8 cellular contexts compared by ENCODE assay signal in the genomic region with DNA sequence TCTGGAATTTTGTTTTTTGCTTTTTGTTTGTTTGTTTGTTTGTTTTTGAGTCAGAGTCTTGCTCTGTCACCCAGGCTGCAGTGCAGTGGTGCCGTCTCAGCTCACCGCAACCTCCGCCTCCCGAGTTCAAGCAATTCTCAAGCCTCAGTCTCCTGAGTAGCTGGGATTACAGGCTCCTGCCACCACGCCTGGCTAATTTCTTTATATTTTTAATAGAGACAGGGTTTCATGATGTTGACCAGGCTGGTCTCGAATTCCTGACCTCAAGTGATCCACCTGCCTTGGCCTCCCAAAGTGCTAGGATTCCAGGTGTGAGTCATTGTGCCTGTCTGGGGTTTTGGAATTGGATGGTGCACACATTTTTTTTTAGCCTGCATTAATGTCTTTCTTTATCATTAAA. TPM values are rescaled to one million over a fixed set of nuclear protein-coding genes. Genes with fewer than 3 reads are reported as not detected.
DNase-seq lines count a peak whose midpoint lies in the region; ATAC-seq and TF ChIP-seq lines count a peak whose summit lies in the region.
"Not testable (repeated sequence)": the region's sequence is repeated elsewhere in the genome, so short reads cannot be mapped to it uniquely, and the experiment has no call there.

No MANE protein-coding gene starts in this region.

- not testable (repeated sequence) for H3K27ac ChIP-seq in DOHH2 (ENCODE audit: low read depth, low read length)
- peak overlapping the region; percentile 84 for H3K27ac ChIP-seq in caudate nucleus (ENCODE audit: low read depth, low read length)

- H3K9me3 Mint-ChIP-seq in activated B cell treated with CpG ODN at 0.5 μM for 24 hours; mesothelial cell of epicardium; neural crest cell; stimulated activated naive B cell treated with anti-CD40 and anti-IgM and Interleukin-4, amounts not matched to agents 10 μg/mL and 1 μg/mL and 100 μg/mL, for 72 hours: not testable (repeated sequence)

- intact Hi-C loops in activated B cell treated with CpG ODN at 0.5 μM for 24 hours (cut with micrococcal nuclease): not testable (repeated sequence)

- not testable (repeated sequence) for H3K36me3 Mint-ChIP-seq in activated B cell treated with CpG ODN at 0.5 μM for 24 hours (ENCODE audit: low read depth); mesothelial cell of epicardium; neural crest cell (ENCODE audit: low read depth); stimulated activated naive B cell treated with anti-CD40 and anti-IgM and Interleukin-4, amounts not matched to agents 10 μg/mL and 1 μg/mL and 100 μg/mL, for 72 hours

- not testable (repeated sequence) for H3K9me3 ChIP-seq in DOHH2 (ENCODE audit: control insufficient read depth, insufficient read depth, low read length)

- DNase-seq in NCI-H69 (lab: John Stamatoyannopoulos, UW) (peak; percentile 44), kidney tubule cell (ENCODE audit: low spot score) (peak; percentile 9)
- DNase-seq in activated B cell treated with CpG ODN at 0.5 μM for 24 hours; caudate nucleus (lab: John Stamatoyannopoulos, UW); mesothelial cell of epicardium (ENCODE audit: low spot score in 2 of 2, unreplicated experiment in 2 of 2); neural crest cell (ENCODE audit: low read depth, low spot score); stimulated activated naive B cell treated with anti-CD40 and anti-IgM and Interleukin-4, amounts not matched to agents 10 μg/mL and 1 μg/mL and 100 μg/mL, for 72 hours: not testable (repeated sequence)

- peak overlapping the region; percentile 68 for H3K4me2 ChIP-seq in DOHH2 (ENCODE audit: low read length)

- H3K79me2 ChIP-seq in DOHH2 (ENCODE audit: control insufficient read depth, low read length): not testable (repeated sequence)

- not testable (repeated sequence) for H3K36me3 ChIP-seq in DOHH2 (ENCODE audit: control insufficient read depth, low read length)

- TF ChIP-seq CTCF in DOHH2 (IDR thresholded peaks at IDR 0.05; ENCODE audit: low read depth, low read length, poor library complexity, severe bottlenecking); activated B cell treated with CpG ODN at 0.5 μM for 24 hours (IDR thresholded peaks at IDR 0.05); mesothelial cell of epicardium (IDR thresholded peaks at IDR 0.05; ENCODE audit: unreplicated experiment); neural crest cell (conservative IDR thresholded peaks at IDR 0.05): not testable (repeated sequence)

- not testable (repeated sequence) for H3K27me3 Mint-ChIP-seq in activated B cell treated with CpG ODN at 0.5 μM for 24 hours; mesothelial cell of epicardium (ENCODE audit: low read depth); neural crest cell (ENCODE audit: low read depth); stimulated activated naive B cell treated with anti-CD40 and anti-IgM and Interleukin-4, amounts not matched to agents 10 μg/mL and 1 μg/mL and 100 μg/mL, for 72 hours

- H3K4me1 ChIP-seq in DOHH2 (ENCODE audit: control insufficient read depth, low read length): peaks cover 79% of the 10 kb centered on the region

- not testable (repeated sequence) for H3K4me3 Mint-ChIP-seq in activated B cell treated with CpG ODN at 0.5 μM for 24 hours; mesothelial cell of epicardium; neural crest cell; stimulated activated naive B cell treated with anti-CD40 and anti-IgM and Interleukin-4, amounts not matched to agents 10 μg/mL and 1 μg/mL and 100 μg/mL, for 72 hours

- H3K27ac Mint-ChIP-seq in activated B cell treated with CpG ODN at 0.5 μM for 24 hours (peak overlapping the region; percentile 91), mesothelial cell of epicardium (peak overlapping the region; percentile 88), neural crest cell (ENCODE audit: unreplicated experiment) (peak overlapping the region; percentile 90)
- peak overlapping the region; percentile 94 for H3K27ac Mint-ChIP-seq in stimulated activated naive B cell treated with anti-CD40 and anti-IgM and Interleukin-4, amounts not matched to agents 10 μg/mL and 1 μg/mL and 100 μg/mL, for 72 hours

- POLR2A ChIA-PET in activated B cell treated with CpG ODN at 0.5 μM for 24 hours (lab: Charles Lee): interaction anchor here (0.5 to 12.0 kb wide), 3 partner anchors 17 to 305 kb away, joined by 4 to 357 read pairs (median 6); partner anchors contain the start of gene SESN3

- not testable (repeated sequence) for H4K20me1 ChIP-seq in DOHH2 (ENCODE audit: control insufficient read depth, insufficient read depth, low read depth, low read length)

- CTCF ChIA-PET in activated B cell treated with CpG ODN at 0.5 μM for 24 hours (lab: Charles Lee): interaction anchor here (3.1 kb wide), 1 partner anchor 20 kb away, joined by 22 read pairs; the partner anchor contains the start of gene SESN3

- not testable (repeated sequence) for H3K9me2 ChIP-seq in DOHH2 (replicated peaks; ENCODE audit: control insufficient read depth, low read length)

- H3K4me1 Mint-ChIP-seq in activated B cell treated with CpG ODN at 0.5 μM for 24 hours (peaks cover 78% of the 10 kb centered on the region), mesothelial cell of epicardium (peaks cover 78% of the 10 kb centered on the region), neural crest cell (peaks cover 73% of the 10 kb centered on the region)
- H3K4me1 Mint-ChIP-seq in stimulated activated naive B cell treated with anti-CD40 and anti-IgM and Interleukin-4, amounts not matched to agents 10 μg/mL and 1 μg/mL and 100 μg/mL, for 72 hours: peaks cover 41 to 59% of the 10 kb centered on the region in 2 donors

- peaks cover 23% of the 10 kb centered on the region for H3F3A ChIP-seq in DOHH2 (ENCODE audit: control insufficient read depth, insufficient read depth)

- ATAC-seq in activated B cell treated with CpG ODN at 0.5 μM for 24 hours (ENCODE audit: low read depth); stimulated activated naive B cell treated with anti-CD40 and anti-IgM and Interleukin-4, amounts not matched to agents 10 μg/mL and 1 μg/mL and 100 μg/mL, for 72 hours (replicated peaks): not testable (repeated sequence)

- not testable (repeated sequence) for H3K4me3 ChIP-seq in DOHH2 (ENCODE audit: low read length)

- H3K27me3 ChIP-seq in DOHH2 (ENCODE audit: control insufficient read depth, low read length): not testable (repeated sequence)

RNA-seq across cellular contexts. Expression of gene SESN3, which starts 20.9 kb away (rescaled TPM):
- 82.3 and 87.2 TPM in 2 replicates for total RNA-seq in activated B cell treated with CpG ODN at 0.5 μM for 24 hours
- 118 to 130 TPM (median 123 TPM) in 3 replicates for total RNA-seq in mesothelial cell of epicardium
- 77.8 and 80.8 TPM in 2 replicates for total RNA-seq in neural crest cell
